31 cellular contexts compared by ENCODE assay signal in the genomic region with DNA sequence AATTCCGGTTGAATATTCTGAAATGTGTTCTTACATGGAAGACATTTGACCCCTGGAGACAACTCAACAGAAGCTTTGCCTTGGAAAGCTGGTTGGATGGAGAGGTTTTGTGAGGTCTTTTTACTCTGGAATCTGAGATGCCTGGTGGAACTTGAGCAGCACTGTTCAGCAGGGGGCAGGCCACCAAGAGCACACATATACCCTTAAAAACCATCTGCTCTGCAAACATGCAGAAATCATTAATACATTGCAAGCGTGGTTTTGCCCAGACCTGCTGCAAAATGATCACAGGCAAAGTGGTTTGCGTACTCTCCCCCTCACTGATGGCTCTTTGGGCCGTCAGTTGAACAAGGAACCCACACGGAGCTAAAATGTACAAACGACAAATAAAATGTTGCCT. TPM values are rescaled to one million over a fixed set of nuclear protein-coding genes. Genes with fewer than 3 reads are reported as not detected.
DNase-seq lines count a peak whose midpoint lies in the region; ATAC-seq and TF ChIP-seq lines count a peak whose summit lies in the region.
"Had no signal": no experiment of that assay in that cellular context is flagged by ENCODE, and none has a peak within 500 bp of the region (broad histone marks: within the 10 kb centered on the region; RNA-seq: fewer than 3 reads in every experiment).

No MANE protein-coding gene starts in this region.

- POLR2A ChIA-PET in BJ (lab: Charles Lee): no interaction called here
- POLR2A ChIA-PET in activated CD4-positive, alpha-beta T cell treated with anti-CD3 and anti-CD28 coated beads, Interleukin-2, amount 10 ng/mL, durations not matched to agents 7 days and 5 days (lab: Charles Lee): interaction anchor here (0.6 kb wide), 1 partner anchor 374 kb away, joined by 3 read pairs; no protein-coding TSS in a partner anchor

- no peaks in the 10 kb centered on the region for H3K9me3 ChIP-seq in endodermal cell (ENCODE audit: control insufficient read depth, low read length)
- H3K9me3 ChIP-seq: colonic mucosa, left lung, suprapubic skin, upper lobe of left lung had no signal

- CTCF ChIA-PET in BJ (lab: Yijun Ruan, JAX): interaction anchor here (0.7 to 1.0 kb wide), 3 partner anchors 20 to 64 kb away, joined by 3 to 4 read pairs (median 3); no protein-coding TSS in a partner anchor
- CTCF ChIA-PET in activated CD4-positive, alpha-beta T cell treated with anti-CD3 and anti-CD28 coated beads, Interleukin-2, amount 10 ng/mL, durations not matched to agents 7 days and 5 days (lab: Charles Lee): no interaction called here

- H3K4me3 ChIP-seq in BJ (ENCODE audit: low read depth, low read length): no peak overlapping the region
- no peak overlapping the region for H3K4me3 ChIP-seq in endodermal cell (ENCODE audit: low read length)
- H3K4me3 ChIP-seq: colonic mucosa, left lung, smooth muscle cell, suprapubic skin, upper lobe of left lung had no signal

- DNase-seq in BJ (ENCODE audit: low read depth) (no peak), HFFc6 (no peak), NCI-H524 (lab: John Stamatoyannopoulos, UW) (peak; percentile 56 to 86), endodermal cell (no peak), NCI-H1105 (lab: John Stamatoyannopoulos, UW) (no peak), NCI-H128 (lab: John Stamatoyannopoulos, UW; ENCODE audit: unreplicated experiment) (no peak)
- no peak for DNase-seq in activated CD4-positive, alpha-beta T cell treated with anti-CD3 and anti-CD28 coated beads, Interleukin-2, amount 10 ng/mL, durations not matched to agents 7 days and 5 days
- DNase-seq: activated CD4-positive, alpha-beta T cell treated with anti-CD3 and anti-CD28 coated beads, Interleukin-2, amount 10 ng/mL, durations not matched to agents 24 days and 14 days; activated effector memory CD4-positive, alpha-beta T cell treated with Interleukin-2 at 50 U/mL for 16 hours; anterior cingulate cortex; colonic mucosa; COR-L47; DMS79 treated with DMSO at 0.1 percent for 48 hours; effector CD4-positive, alpha-beta T cell; glutamatergic neuron; GOT3; Karpas-422; left lung; mesendoderm; NCI-H1436 treated with DMSO at 0.1 percent for 48 hours; stimulated activated naive CD4-positive, alpha-beta T cell treated with Interleukin-2 at 50 U/mL for 16 hours; T1000; upper lobe of left lung had no signal

- H3K27me3 Mint-ChIP-seq in HFFc6 (ENCODE audit: insufficient read depth): peaks cover 3% of the 10 kb centered on the region; the same call in 1 of the 2 replicates
- no peaks in the 10 kb centered on the region for H3K27me3 Mint-ChIP-seq in endodermal cell (ENCODE audit: insufficient read depth)
- H3K27me3 Mint-ChIP-seq in activated CD4-positive, alpha-beta T cell treated with anti-CD3 and anti-CD28 coated beads, Interleukin-2, amount 10 ng/mL, durations not matched to agents 7 days and 5 days: peaks cover 10% of the 10 kb centered on the region

- H3K36me3 ChIP-seq in BJ (ENCODE audit: control insufficient read depth, insufficient read depth, low read length) (no peaks in the 10 kb centered on the region), endodermal cell (ENCODE audit: control insufficient read depth, insufficient read depth, low read length) (no peaks in the 10 kb centered on the region)
- H3K36me3 ChIP-seq: colonic mucosa, left lung, suprapubic skin, upper lobe of left lung had no signal

- H3K27me3 ChIP-seq in BJ (ENCODE audit: control insufficient read depth, insufficient read depth, low read length) (no peaks in the 10 kb centered on the region), endodermal cell (ENCODE audit: control insufficient read depth, insufficient read depth, low read length, poor library complexity, severe bottlenecking) (peaks cover 3% of the 10 kb centered on the region)
- H3K27me3 ChIP-seq: colonic mucosa, left lung, suprapubic skin, upper lobe of left lung had no signal

- H3K4me1 ChIP-seq in endodermal cell (ENCODE audit: control insufficient read depth, insufficient read depth, low read length): no peaks in the 10 kb centered on the region
- H3K4me1 ChIP-seq: colonic mucosa, parathyroid adenoma, suprapubic skin, upper lobe of left lung had no signal

- TF ChIP-seq CTCF in BJ (IDR thresholded peaks at IDR 0.05; ENCODE audit: insufficient read depth, low read depth, low read length) (peak; percentile 48), HFFc6 (IDR thresholded peaks at IDR 0.05) (peak; percentile 44; the same call in 1 of the 2 replicates), endodermal cell (conservative IDR thresholded peaks at IDR 0.05) (peak; percentile 32)

- no peaks in the 10 kb centered on the region for H3K9me3 Mint-ChIP-seq in HFFc6
- no peaks in the 10 kb centered on the region for H3K9me3 Mint-ChIP-seq in endodermal cell
- no peaks in the 10 kb centered on the region for H3K9me3 Mint-ChIP-seq in activated CD4-positive, alpha-beta T cell treated with anti-CD3 and anti-CD28 coated beads, Interleukin-2, amount 10 ng/mL, durations not matched to agents 7 days and 5 days
- H3K9me3 Mint-ChIP-seq: activated CD4-positive, alpha-beta T cell treated with anti-CD3 and anti-CD28 coated beads, Interleukin-2, amount 10 ng/mL, durations not matched to agents 24 days and 14 days had no signal

- H3K27ac Mint-ChIP-seq in HFFc6 (no peak overlapping the region), endodermal cell (no peak overlapping the region)
- H3K27ac Mint-ChIP-seq in activated CD4-positive, alpha-beta T cell treated with anti-CD3 and anti-CD28 coated beads, Interleukin-2, amount 10 ng/mL, durations not matched to agents 7 days and 5 days: no peak overlapping the region
- H3K27ac Mint-ChIP-seq: activated CD4-positive, alpha-beta T cell treated with anti-CD3 and anti-CD28 coated beads, Interleukin-2, amount 10 ng/mL, durations not matched to agents 24 days and 14 days; activated naive CD8-positive, alpha-beta T cell; WTC11 had no signal

- H3K4me3 Mint-ChIP-seq in HFFc6 (no peak overlapping the region), endodermal cell (no peak overlapping the region)
- no peak overlapping the region for H3K4me3 Mint-ChIP-seq in activated CD4-positive, alpha-beta T cell treated with anti-CD3 and anti-CD28 coated beads, Interleukin-2, amount 10 ng/mL, durations not matched to agents 7 days and 5 days
- H3K4me3 Mint-ChIP-seq: activated CD4-positive, alpha-beta T cell treated with anti-CD3 and anti-CD28 coated beads, Interleukin-2, amount 10 ng/mL, durations not matched to agents 24 days and 14 days; activated naive CD8-positive, alpha-beta T cell; neural crest cell; WTC11 had no signal

- no peak for ATAC-seq in HG02798 (IDR thresholded peaks at IDR 0.05; ENCODE audit: poor library complexity, unreplicated experiment)
- ATAC-seq: left lung, WTC11 had no signal

- H3K36me3 Mint-ChIP-seq in HFFc6 (ENCODE audit: low read depth): no peaks in the 10 kb centered on the region
- no peaks in the 10 kb centered on the region for H3K36me3 Mint-ChIP-seq in endodermal cell (ENCODE audit: low read depth)
- no peaks in the 10 kb centered on the region for H3K36me3 Mint-ChIP-seq in activated CD4-positive, alpha-beta T cell treated with anti-CD3 and anti-CD28 coated beads, Interleukin-2, amount 10 ng/mL, durations not matched to agents 7 days and 5 days (ENCODE audit: low read depth)
- H3K36me3 Mint-ChIP-seq: activated naive CD8-positive, alpha-beta T cell; WTC11 had no signal

- H3K4me1 Mint-ChIP-seq in HFFc6 (ENCODE audit: low read depth) (peaks cover 18% of the 10 kb centered on the region), endodermal cell (peaks cover 2% of the 10 kb centered on the region)
- H3K4me1 Mint-ChIP-seq in activated CD4-positive, alpha-beta T cell treated with anti-CD3 and anti-CD28 coated beads, Interleukin-2, amount 10 ng/mL, durations not matched to agents 7 days and 5 days: no peaks in the 10 kb centered on the region
- H3K4me1 Mint-ChIP-seq: activated CD4-positive, alpha-beta T cell treated with anti-CD3 and anti-CD28 coated beads, Interleukin-2, amount 10 ng/mL, durations not matched to agents 24 days and 14 days had no signal

- H3K9ac ChIP-seq in endodermal cell (ENCODE audit: extremely low read depth, low read length, poor library complexity, severe bottlenecking): no peak overlapping the region
- H3K9ac ChIP-seq: parathyroid adenoma had no signal

- WGBS in endodermal cell (ENCODE audit: insufficient coverage in 1 of 2, insufficient read length in 1 of 2), 2 experiments: 83 to 87% methylated on average over 5 to 6 of the region's 6 CpGs

- H3K27ac ChIP-seq in endodermal cell (ENCODE audit: low read depth, low read length): no peak overlapping the region
- H3K27ac ChIP-seq: C4-2B, colonic mucosa, left lung, parathyroid adenoma, suprapubic skin, upper lobe of left lung had no signal

RNA-seq across cellular contexts. Expression of a gene that starts 32.8 kb away (rescaled TPM):
- polyA plus RNA-seq in BJ (2011; rRNA removed): 95.6 and 107 TPM in 2 replicates
- polyA minus RNA-seq in BJ (2011; rRNA and poly(A)+ RNA removed): 144 and 206 TPM in 2 replicates
- total RNA-seq in HFFc6 (2021; fragmentation: NEBNext Ultra II Directional; extraction: Animal tissue kit (Norgen Biotek cat#: 25700)): 100 to 1,000 TPM; 255 to 357 (median 285) TPM
- total RNA-seq in endodermal cell: 100 to 1,000 TPM in 1 of 2 donors, 10 to 100 TPM in 1; 77.7 to 106 TPM
- polyA plus RNA-seq in endodermal cell (2013, experiment 1 of 2): 88.4 TPM
- polyA plus RNA-seq in endodermal cell (2013, experiment 2 of 2): 88.4 TPM
- 10 to 100 TPM; 60.5 to 64.8 TPM for total RNA-seq in activated CD4-positive, alpha-beta T cell treated with anti-CD3 and anti-CD28 coated beads, Interleukin-2, amount 10 ng/mL, durations not matched to agents 7 days and 5 days

Comparison
In these comparisons a context has a peak if more than half of its experiments do, and no peak if none do; other contexts are left out.
1. DNase-seq: peak in NCI-H524 (2 of 2); none in BJ (single experiment), HFFc6 (single experiment), endodermal cell (single experiment), activated CD4-positive, alpha-beta T cell treated with anti-CD3 and anti-CD28 coated beads, Interleukin-2, amount 10 ng/mL, durations not matched to agents 7 days and 5 days (single experiment), NCI-H1105 (single experiment) and NCI-H128 (single experiment).
2. Peak in every context shown above with its lines, with median percentiles within 50 percentile points of each other: CTCF ChIP-seq.